ENCODE assay signal across 16 cellular contexts in genomic region chr2:6181525-6182270, GRCh38.
DNase-seq lines count a peak whose midpoint lies in the region; ATAC-seq, FAIRE-seq and TF ChIP-seq lines count a peak whose summit lies in the region.
"Had no signal": no experiment of that assay in that cellular context is flagged by ENCODE, and none has a peak within 500 bp of the region (broad histone marks: within the 10 kb centered on the region; RNA-seq: fewer than 3 reads in every experiment).

No MANE protein-coding gene starts in this region.

- H3K4me3 Mint-ChIP-seq in neural progenitor cell: no peak overlapping the region
- H3K4me3 Mint-ChIP-seq in T-helper 17 cell: no peak overlapping the region

- H3K18ac ChIP-seq in mesendoderm (ENCODE audit: low read length): no peak overlapping the region

- H3K23ac ChIP-seq in mesendoderm (ENCODE audit: low read length): no peak overlapping the region

- no CpG with 5 or more reads among the region's 8 CpGs for WGBS in mesendoderm (ENCODE audit: extremely low coverage, insufficient coverage, low lambda C conversion rate)

- H3F3A ChIP-seq in OCI-LY1 (ENCODE audit: insufficient read depth, low read length) (no peaks in the 10 kb centered on the region), neural progenitor cell (ENCODE audit: low read depth) (no peaks in the 10 kb centered on the region)

- H3K79me2 ChIP-seq in OCI-LY1 (ENCODE audit: insufficient read depth, low read length): no peaks in the 10 kb centered on the region
- no peaks in the 10 kb centered on the region for H3K79me2 ChIP-seq in neural progenitor cell (ENCODE audit: low read depth)
- no peaks in the 10 kb centered on the region for H3K79me2 ChIP-seq in mesendoderm (ENCODE audit: control insufficient read depth, insufficient read depth, low read length)

- DNase-seq in AG10803 (ENCODE audit: low read depth) (peak; percentile 59), bronchial epithelial cell (ENCODE audit: low read depth) (peak; percentile 18), neural progenitor cell (ENCODE audit: low spot score) (peak; percentile 8), mesendoderm (no peak), T-helper 17 cell (no peak), NCI-H1417 treated with DMSO at 0.1 percent for 48 hours (lab: John Stamatoyannopoulos, UW) (no peak)
- DNase-seq: BE2C; left cardiac atrium; NCI-H345; stimulated activated CD4-positive, alpha-beta T cell treated with anti-CD3 and anti-CD28 coated beads, Interleukin-1b, Interleukin-23, amount 100 ng/mL, for 48 hours had no signal

- TF ChIP-seq CTCF in AG10803 (conservative IDR thresholded peaks at IDR 0.05; ENCODE audit: low read length) (no peak), OCI-LY1 (IDR thresholded peaks at IDR 0.05; ENCODE audit: low read length) (no peak), bronchial epithelial cell (IDR thresholded peaks at IDR 0.05; ENCODE audit: insufficient read depth, low read length, severe bottlenecking) (no peak), neural progenitor cell (IDR thresholded peaks at IDR 0.05) (no peak)

- H2AK5ac ChIP-seq in mesendoderm (ENCODE audit: low read length): no peak overlapping the region

- H3K4me3 ChIP-seq in AG10803 (ENCODE audit: low read length) (no peak overlapping the region), OCI-LY1 (ENCODE audit: low read depth, low read length, poor library complexity, severe bottlenecking) (no peak overlapping the region), bronchial epithelial cell (ENCODE audit: low read depth, low read length) (no peak overlapping the region), neural progenitor cell (no peak overlapping the region), mesendoderm (ENCODE audit: low read length) (no peak overlapping the region)

- H4K20me1 ChIP-seq in OCI-LY1 (ENCODE audit: insufficient read depth, low read length): no peaks in the 10 kb centered on the region
- no peaks in the 10 kb centered on the region for H4K20me1 ChIP-seq in neural progenitor cell (ENCODE audit: low read depth)

- no peak overlapping the region for H3K4ac ChIP-seq in mesendoderm (ENCODE audit: low read depth, low read length)

- peaks cover 93% of the 10 kb centered on the region for H3K4me1 ChIP-seq in OCI-LY1 (ENCODE audit: insufficient read depth, low read length, severe bottlenecking)
- peaks cover 16% of the 10 kb centered on the region for H3K4me1 ChIP-seq in neural progenitor cell
- H3K4me1 ChIP-seq in mesendoderm (ENCODE audit: control insufficient read depth, low read depth, low read length): peaks cover under 1% of the 10 kb centered on the region
- H3K4me1 ChIP-seq: BE2C had no signal

- no peak for FAIRE-seq in bronchial epithelial cell (lab: Jason Lieb, UNC)
- FAIRE-seq: G401.6, TTC549 had no signal

- H3K9me2 ChIP-seq in OCI-LY1 (ENCODE audit: low read depth, low read length): no peaks in the 10 kb centered on the region

- no peak overlapping the region for H4K5ac ChIP-seq in mesendoderm (ENCODE audit: low read length)

- H3K9me3 ChIP-seq in OCI-LY1 (ENCODE audit: low read length) (no peaks in the 10 kb centered on the region), neural progenitor cell (ENCODE audit: low read depth) (no peaks in the 10 kb centered on the region), T-helper 17 cell (ENCODE audit: control insufficient read depth, low read length, poor library complexity, severe bottlenecking) (peaks cover 2% of the 10 kb centered on the region)
- H3K9me3 ChIP-seq: BE2C had no signal

- H3K27me3 Mint-ChIP-seq in neural progenitor cell (ENCODE audit: insufficient read depth, low read depth) (peaks cover 3% of the 10 kb centered on the region), T-helper 17 cell (no peaks in the 10 kb centered on the region)

- H3K36me3 Mint-ChIP-seq in neural progenitor cell (no peaks in the 10 kb centered on the region), T-helper 17 cell (ENCODE audit: low read depth) (no peaks in the 10 kb centered on the region)
- H3K36me3 Mint-ChIP-seq: activated naive CD4-positive, alpha-beta T cell treated with anti-CD3 and anti-CD28 coated beads, Interleukin-2, amount 50 U/mL, for 72 hours had no signal

- no peaks in the 10 kb centered on the region for H3K9me3 Mint-ChIP-seq in neural progenitor cell

- no peak overlapping the region for H2BK120ac ChIP-seq in mesendoderm (ENCODE audit: low read depth, low read length)

- H3K9ac ChIP-seq in OCI-LY1 (ENCODE audit: low read length): peak overlapping the region; percentile 34
- H3K9ac ChIP-seq in neural progenitor cell: no peak overlapping the region
- no peak overlapping the region for H3K9ac ChIP-seq in mesendoderm (ENCODE audit: low read length)

- H3K56ac ChIP-seq in mesendoderm (ENCODE audit: low read length): no peak overlapping the region

- ATAC-seq in HG02588 (IDR thresholded peaks at IDR 0.05; ENCODE audit: unreplicated experiment): no peak
- ATAC-seq in T-helper 17 cell: no peak
- ATAC-seq: activated naive CD4-positive, alpha-beta T cell treated with anti-CD3 and anti-CD28 coated beads, Interleukin-2, amount 50 U/mL, for 72 hours; left cardiac atrium; Panc1 had no signal

- H3K4me1 Mint-ChIP-seq in neural progenitor cell (peaks cover 50% of the 10 kb centered on the region), T-helper 17 cell (no peaks in the 10 kb centered on the region)

- H3K79me1 ChIP-seq in mesendoderm (ENCODE audit: low read length): no peaks in the 10 kb centered on the region

- H3K27ac Mint-ChIP-seq in neural progenitor cell: peak overlapping the region; percentile 88
- no peak overlapping the region for H3K27ac Mint-ChIP-seq in T-helper 17 cell
- H3K27ac Mint-ChIP-seq: activated naive CD4-positive, alpha-beta T cell treated with anti-CD3 and anti-CD28 coated beads, Interleukin-2, amount 50 U/mL, for 72 hours had no signal

- H3K36me3 ChIP-seq in OCI-LY1 (ENCODE audit: insufficient read depth, low read length): no peaks in the 10 kb centered on the region
- H3K36me3 ChIP-seq in bronchial epithelial cell (ENCODE audit: control insufficient read depth, insufficient read depth, low read length): no peaks in the 10 kb centered on the region
- no peaks in the 10 kb centered on the region for H3K36me3 ChIP-seq in neural progenitor cell
- H3K36me3 ChIP-seq in mesendoderm (ENCODE audit: control insufficient read depth, insufficient read depth, low read length): no peaks in the 10 kb centered on the region
- H3K36me3 ChIP-seq: BE2C had no signal

- peak overlapping the region; percentile 94 for H3K27ac ChIP-seq in OCI-LY1 (ENCODE audit: low read depth, low read length, poor library complexity, severe bottlenecking)
- H3K27ac ChIP-seq in neural progenitor cell: no peak overlapping the region
- H3K27ac ChIP-seq in mesendoderm (ENCODE audit: low read depth, low read length): no peak overlapping the region

- H4K8ac ChIP-seq in mesendoderm (ENCODE audit: low read depth, low read length): no peak overlapping the region

- H3K4me2 ChIP-seq in OCI-LY1 (ENCODE audit: low read length) (peak overlapping the region; percentile 40), neural progenitor cell (no peak overlapping the region), mesendoderm (ENCODE audit: low read length) (no peak overlapping the region)

- no peak overlapping the region for H2BK5ac ChIP-seq in mesendoderm (ENCODE audit: low read length)

- no peak overlapping the region for H2BK15ac ChIP-seq in mesendoderm (replicated peaks; ENCODE audit: low read depth)

- H3K27me3 ChIP-seq in OCI-LY1 (ENCODE audit: insufficient read depth, low read length) (no peaks in the 10 kb centered on the region), bronchial epithelial cell (ENCODE audit: control insufficient read depth, insufficient read depth, low read length) (no peaks in the 10 kb centered on the region), neural progenitor cell (no peaks in the 10 kb centered on the region), mesendoderm (ENCODE audit: insufficient read depth, low read length, poor library complexity) (no peaks in the 10 kb centered on the region)
- H3K27me3 ChIP-seq: BE2C had no signal

- peak overlapping the region; percentile 23 for H2AFZ ChIP-seq in OCI-LY1 (ENCODE audit: low read length)
- no peak overlapping the region for H2AFZ ChIP-seq in neural progenitor cell (replicated peaks)

Comparison
In these comparisons a context has a peak if more than half of its experiments do, and no peak if none do; other contexts are left out.
1. DNase-seq: peak in AG10803 (single experiment), bronchial epithelial cell (single experiment) and neural progenitor cell (single experiment); none in mesendoderm (single experiment), T-helper 17 cell (0 of 3) and NCI-H1417 treated with DMSO at 0.1 percent for 48 hours (single experiment).